1 cellular context compared by ENCODE assay signal in genomic region chr4:182067828-182068227, GRCh38.
TF ChIP-seq lines count a peak whose summit lies in the region.

No MANE protein-coding gene starts in this region.

TF ChIP-seq in WTC11, 78 proteins besides CTCF, POLR2A, EP300 and RAD21:
- TF ChIP-seq ARID4B (CRISPR knock-in tag; IDR thresholded peaks at IDR 0.05; ENCODE audit: borderline replicate concordance) (no peak), HMGA2 (CRISPR knock-in tag; IDR thresholded peaks at IDR 0.05) (no peak), JUN (CRISPR knock-in tag; IDR thresholded peaks at IDR 0.05) (no peak), ZNF138 (CRISPR knock-in tag; conservative IDR thresholded peaks at IDR 0.05) (no peak), ZNF425 (CRISPR knock-in tag; conservative IDR thresholded peaks at IDR 0.05) (no peak), ZNF219 (CRISPR knock-in tag; IDR thresholded peaks at IDR 0.05; ENCODE audit: borderline replicate concordance) (no peak)
